Comparison of ENCODE assay signal across 8 cellular contexts in genomic region chr1:16643001-16643411, GRCh38. TPM values are rescaled to one million over a fixed set of nuclear protein-coding genes. Genes with fewer than 3 reads are reported as not detected.
DNase-seq lines count a peak whose midpoint lies in the region; ATAC-seq, FAIRE-seq and TF ChIP-seq lines count a peak whose summit lies in the region.
"Not testable (repeated sequence)": the region's sequence is repeated elsewhere in the genome, so short reads cannot be mapped to it uniquely, and the experiment has no call there.

No MANE protein-coding gene starts in this region.

- not testable (repeated sequence) for H3K4me1 Mint-ChIP-seq in astrocyte (ENCODE audit: low read depth, unreplicated experiment)

- not testable (repeated sequence) for H4K8ac ChIP-seq in trophoblast cell (ENCODE audit: low read depth, low read length)

- TF ChIP-seq CTCF in OCI-LY3 (IDR thresholded peaks at IDR 0.05; ENCODE audit: low read depth, low read length); astrocyte (IDR thresholded peaks at IDR 0.05; ENCODE audit: insufficient read depth, low read depth, low read length); fibroblast of the aortic adventitia (IDR thresholded peaks at IDR 0.05; ENCODE audit: insufficient read depth, low read length); lower lobe of right lung (IDR thresholded peaks at IDR 0.05); stomach (IDR thresholded peaks at IDR 0.05): not testable (repeated sequence)

- peaks cover 6 to 57% (median 42%) of the 10 kb centered on the region in 11 experiments; a peak in 17 of 22 replicates for H4K20me1 ChIP-seq in BLaER1 treated with 17β-estradiol and CSF1 and Interleukin-3, amounts not matched to agents 10 nM and 100 nM
- H4K20me1 ChIP-seq in OCI-LY3 (ENCODE audit: insufficient read depth, low read length), result not testable (repeated sequence)
- H4K20me1 ChIP-seq in astrocyte (ENCODE audit: insufficient read depth, low read length), result peaks cover 20% of the 10 kb centered on the region

- H3K23ac ChIP-seq in trophoblast cell (ENCODE audit: low read length), result not testable (repeated sequence)

- not testable (repeated sequence) for H4K12ac ChIP-seq in trophoblast cell (ENCODE audit: low read depth, low read length)

- peak; percentile 69 for DNase-seq in activated CD8-positive, alpha-beta memory T cell treated with anti-CD3 and anti-CD28 coated beads for 24 hours
- not testable (repeated sequence) for DNase-seq in astrocyte (ENCODE audit: low read depth); fibroblast of the aortic adventitia (ENCODE audit: low read depth); trophoblast cell
- peak; percentile 61 for DNase-seq in lower lobe of right lung
- DNase-seq in stomach, result peak; percentile 33

- peak overlapping the region; percentile 72 to 82 (median 77); a peak in 17 of 20 replicates for H3K4me3 ChIP-seq in BLaER1 treated with 17β-estradiol and CSF1 and Interleukin-3, amounts not matched to agents 10 nM and 100 nM
- H3K4me3 ChIP-seq in OCI-LY3 (ENCODE audit: low read length); astrocyte (ENCODE audit: insufficient read depth, low read depth, low read length): not testable (repeated sequence)
- H3K4me3 ChIP-seq in fibroblast of the aortic adventitia (ENCODE audit: low read depth, low read length), result peak overlapping the region; percentile 100
- peak overlapping the region; percentile 81 for H3K4me3 ChIP-seq in lower lobe of right lung
- peak overlapping the region; percentile 2 for H3K4me3 ChIP-seq in trophoblast cell (ENCODE audit: low read depth, low read length)
- H3K4me3 ChIP-seq in stomach, result peak overlapping the region; percentile 60 to 86 (median 70)

- TF ChIP-seq EP300 in stomach (IDR thresholded peaks at IDR 0.05), result not testable (repeated sequence)

- not testable (repeated sequence) for H3K27ac Mint-ChIP-seq in astrocyte (ENCODE audit: unreplicated experiment)

- peaks cover 19% of the 10 kb centered on the region for H3K79me2 ChIP-seq in OCI-LY3 (ENCODE audit: low read length)
- H3K79me2 ChIP-seq in astrocyte (ENCODE audit: insufficient read depth, low read length), result peaks cover 61% of the 10 kb centered on the region
- H3K79me2 ChIP-seq in trophoblast cell (ENCODE audit: control insufficient read depth, insufficient read depth, low read length, poor library complexity), result not testable (repeated sequence)

- H2BK120ac ChIP-seq in trophoblast cell (ENCODE audit: insufficient read depth, low read length, poor library complexity), result not testable (repeated sequence)

- not testable (repeated sequence) for H3K27me3 Mint-ChIP-seq in astrocyte (ENCODE audit: low read depth, unreplicated experiment)

- H3K4me3 Mint-ChIP-seq in astrocyte (ENCODE audit: unreplicated experiment), result not testable (repeated sequence)

- not testable (repeated sequence) for TF ChIP-seq POLR2A in stomach (IDR thresholded peaks at IDR 0.05)

- not testable (repeated sequence) for H3K27ac ChIP-seq in BLaER1 treated with 17β-estradiol and CSF1 and Interleukin-3, amounts not matched to agents 10 nM and 100 nM; OCI-LY3 (ENCODE audit: low read length); astrocyte (ENCODE audit: low read depth, low read length); lower lobe of right lung; trophoblast cell (ENCODE audit: low read depth, low read length)
- H3K27ac ChIP-seq in stomach, result peak overlapping the region in 3 of 5 donors; percentile 1 to 92 (median 28)

- H2AK5ac ChIP-seq in trophoblast cell (ENCODE audit: low read length), result not testable (repeated sequence)

- not testable (repeated sequence) for H2BK12ac ChIP-seq in trophoblast cell (ENCODE audit: low read length)

- not testable (repeated sequence) for H3K14ac ChIP-seq in trophoblast cell (ENCODE audit: low read length)

- H3K36me3 Mint-ChIP-seq in astrocyte (ENCODE audit: low read depth, unreplicated experiment), result not testable (repeated sequence)

- peak overlapping the region; percentile 3 for H3K18ac ChIP-seq in trophoblast cell (ENCODE audit: low read length)

- not testable (repeated sequence) for H3K27me3 ChIP-seq in BLaER1 treated with 17β-estradiol and CSF1 and Interleukin-3, amounts not matched to agents 10 nM and 100 nM; OCI-LY3 (ENCODE audit: low read depth, low read length); astrocyte (ENCODE audit: insufficient read depth, low read length); lower lobe of right lung (ENCODE audit: low read depth); trophoblast cell (ENCODE audit: insufficient read depth, low read length)
- peaks cover 0 to 11% (median 0%) of the 10 kb centered on the region in 3 donors for H3K27me3 ChIP-seq in stomach

- intact Hi-C loops in lower lobe of right lung (cut with DNase I); stomach (cut with DNase I; ENCODE audit: low total_unique reads): not testable (repeated sequence)

- peak overlapping the region; percentile 81 to 91 (median 88) for H3K9ac ChIP-seq in BLaER1 treated with 17β-estradiol and CSF1 and Interleukin-3, amounts not matched to agents 10 nM and 100 nM
- not testable (repeated sequence) for H3K9ac ChIP-seq in OCI-LY3 (ENCODE audit: low read length); trophoblast cell (ENCODE audit: low read length)
- H3K9ac ChIP-seq in astrocyte (ENCODE audit: low read length), result peak overlapping the region; percentile 2

- WGBS in trophoblast cell (ENCODE audit: extremely low coverage, insufficient coverage, insufficient read length), result no CpG with 5 or more reads among the region's 4 CpGs
- 80 to 91% (median 91%) methylated on average over 4 of the region's 4 CpGs for WGBS in stomach, 5 donors

- peaks cover 0 to 33% (median 11%) of the 10 kb centered on the region in 11 experiments; a peak in 13 of 22 replicates for H3K36me3 ChIP-seq in BLaER1 treated with 17β-estradiol and CSF1 and Interleukin-3, amounts not matched to agents 10 nM and 100 nM
- H3K36me3 ChIP-seq in OCI-LY3 (replicated peaks; ENCODE audit: low read depth, low read length); astrocyte (ENCODE audit: insufficient read depth, low read length); lower lobe of right lung; trophoblast cell (ENCODE audit: control insufficient read depth in 1 of 2, insufficient read depth in 2 of 2, low read length in 2 of 2): not testable (repeated sequence)
- peaks cover 0 to 25% (median 5%) of the 10 kb centered on the region in 4 donors for H3K36me3 ChIP-seq in stomach

- peak overlapping the region; percentile 87 to 96 (median 92) for H3K4me2 ChIP-seq in BLaER1 treated with 17β-estradiol and CSF1 and Interleukin-3, amounts not matched to agents 10 nM and 100 nM
- H3K4me2 ChIP-seq in OCI-LY3 (ENCODE audit: low read length), result peak overlapping the region; percentile 5
- peak overlapping the region; percentile 89 for H3K4me2 ChIP-seq in astrocyte (ENCODE audit: low read length)
- not testable (repeated sequence) for H3K4me2 ChIP-seq in trophoblast cell (ENCODE audit: low read length)

- not testable (repeated sequence) for H3K9me3 ChIP-seq in BLaER1 treated with 17β-estradiol and CSF1 and Interleukin-3, amounts not matched to agents 10 nM and 100 nM (replicated peaks in 1 of 11); OCI-LY3 (ENCODE audit: insufficient read depth, low read length); astrocyte (ENCODE audit: insufficient read depth, low read depth, low read length); lower lobe of right lung; trophoblast cell (ENCODE audit: insufficient read depth, low read depth, low read length); stomach

- H4K91ac ChIP-seq in trophoblast cell (ENCODE audit: low read depth, low read length), result not testable (repeated sequence)

- H3K4me1 ChIP-seq in BLaER1 treated with 17β-estradiol and CSF1 and Interleukin-3, amounts not matched to agents 10 nM and 100 nM, result peaks cover 26 to 32% (median 30%) of the 10 kb centered on the region in 10 experiments
- peaks cover 15% of the 10 kb centered on the region for H3K4me1 ChIP-seq in OCI-LY3 (ENCODE audit: low read length)
- H3K4me1 ChIP-seq in astrocyte (ENCODE audit: insufficient read depth, low read length), result peaks cover 19% of the 10 kb centered on the region
- H3K4me1 ChIP-seq in lower lobe of right lung, result peaks cover 24% of the 10 kb centered on the region
- H3K4me1 ChIP-seq in trophoblast cell (ENCODE audit: control insufficient read depth in 1 of 2, insufficient read depth in 2 of 2, low read length in 2 of 2), result peaks cover 13 to 15% of the 10 kb centered on the region in 2 experiments
- H3K4me1 ChIP-seq in stomach, result peaks cover 27 to 65% (median 42%) of the 10 kb centered on the region in 4 donors

- ATAC-seq in lower lobe of right lung, result not testable (repeated sequence)

- not testable (repeated sequence) for H2BK5ac ChIP-seq in trophoblast cell (ENCODE audit: low read depth, low read length, poor library complexity)

- FAIRE-seq in astrocyte (lab: Jason Lieb, UNC), result not testable (repeated sequence)

- not testable (repeated sequence) for H3K4ac ChIP-seq in trophoblast cell (ENCODE audit: low read depth, low read length)

- H3K9me3 Mint-ChIP-seq in astrocyte (ENCODE audit: unreplicated experiment), result not testable (repeated sequence)

- H3K79me1 ChIP-seq in trophoblast cell (ENCODE audit: low read length), result not testable (repeated sequence)

- not testable (repeated sequence) for H2AFZ ChIP-seq in OCI-LY3 (ENCODE audit: low read depth, low read length); astrocyte (ENCODE audit: low read depth, low read length); trophoblast cell (ENCODE audit: insufficient read depth, low read length, poor library complexity)

RNA-seq across cellular contexts. Expression of gene RNU1-3, which starts 23.7 kb away (rescaled TPM):
- total RNA-seq in astrocyte (1,356 and 1,553 TPM in 2 replicates), fibroblast of the aortic adventitia (ENCODE audit: low replicate concordance) (under 0.01 and 2,882 TPM in 2 replicates), lower lobe of right lung (6,803 TPM), stomach (1,000 to 10,000 TPM in 1 of 5 donors, under 1 TPM in 4; under 0.01 to 9,966 (median under 0.01) TPM)
- not detected in 2 replicates for polyA plus RNA-seq in trophoblast cell (2013)
- polyA plus RNA-seq in stomach, result not detected

RNA-seq across cellular contexts. Expression of gene NBPF1, which starts 29.6 kb away (rescaled TPM):
- total RNA-seq in astrocyte (21.6 and 23.1 TPM in 2 replicates), fibroblast of the aortic adventitia (ENCODE audit: low replicate concordance) (36.7 and 63.1 TPM in 2 replicates), lower lobe of right lung (35.3 TPM), stomach (10 to 100 TPM; 19.2 to 66.6 (median 35.6) TPM)
- polyA plus RNA-seq in trophoblast cell (2013), result 10.5 and 10.8 TPM in 2 replicates
- polyA plus RNA-seq in stomach, result 1 to 10 TPM; 3.3 to 8.8 (median 7.5) TPM
